19 cellular contexts compared by ENCODE assay signal in the genomic region with DNA sequence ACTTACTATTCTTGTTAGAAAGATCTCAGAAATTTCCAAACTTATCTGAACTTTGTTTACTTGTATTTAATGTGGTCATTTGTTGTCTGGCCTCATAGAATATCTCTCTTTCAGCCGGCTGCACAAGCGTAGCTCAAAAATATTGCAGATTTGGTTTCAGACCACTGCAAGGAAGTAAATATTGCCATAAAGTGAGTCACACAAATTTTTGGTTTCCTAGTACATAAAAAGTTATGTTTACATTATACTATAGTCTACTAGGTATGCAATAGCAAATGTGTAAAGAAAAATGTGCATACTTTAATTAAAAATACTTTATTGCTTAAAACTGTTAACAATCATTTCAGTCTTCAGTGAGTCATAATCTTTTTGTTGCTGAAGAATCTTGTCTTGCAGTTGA.
DNase-seq lines count a peak whose midpoint lies in the region; ATAC-seq and TF ChIP-seq lines count a peak whose summit lies in the region.
"Had no signal": no experiment of that assay in that cellular context is flagged by ENCODE, and none has a peak within 500 bp of the region (broad histone marks: within the 10 kb centered on the region; RNA-seq: fewer than 3 reads in every experiment).

No MANE protein-coding gene starts in this region.

- peaks cover 35% of the 10 kb centered on the region for H3K4me1 ChIP-seq in RWPE2 (ENCODE audit: insufficient read depth, poor library complexity, severe bottlenecking)

- H3K27ac ChIP-seq in RWPE2 (ENCODE audit: poor library complexity, severe bottlenecking): peak overlapping the region; percentile 46
- H3K27ac ChIP-seq: SJCRH30 had no signal

- H3K27me3 ChIP-seq in RWPE2 (ENCODE audit: insufficient read depth, poor library complexity, severe bottlenecking): no peaks in the 10 kb centered on the region
- H3K27me3 ChIP-seq: SJCRH30 had no signal

- ATAC-seq in RWPE2 (ENCODE audit: low read depth) (peak; percentile 85), GM19035 (IDR thresholded peaks at IDR 0.05; ENCODE audit: unreplicated experiment) (no peak)
- ATAC-seq: K562 had no signal

- TF ChIP-seq CTCF in RWPE2 (IDR thresholded peaks at IDR 0.05; ENCODE audit: poor library complexity, severe bottlenecking) (no peak), choroid plexus epithelial cell (conservative IDR thresholded peaks at IDR 0.05; ENCODE audit: low read depth, low read length) (no peak)

- no peaks in the 10 kb centered on the region for H3K36me3 ChIP-seq in RWPE2 (ENCODE audit: low read depth)
- H3K36me3 ChIP-seq: SJCRH30 had no signal

- H3K4me3 ChIP-seq in RWPE2 (ENCODE audit: severe bottlenecking): no peak overlapping the region
- no peak overlapping the region for H3K4me3 ChIP-seq in choroid plexus epithelial cell (ENCODE audit: low read depth, low read length)
- H3K4me3 ChIP-seq: K562, SJCRH30 had no signal

- no peaks in the 10 kb centered on the region for H3K9me3 ChIP-seq in RWPE2 (ENCODE audit: severe bottlenecking)
- H3K9me3 ChIP-seq: SJCRH30 had no signal

- DNase-seq in HS-5 (ENCODE audit: low read depth): peak; percentile 15
- DNase-seq in RWPE2 (ENCODE audit: low spot score): no peak
- peak; percentile 44 for DNase-seq in choroid plexus epithelial cell (ENCODE audit: low read depth)
- peak; percentile 6 for DNase-seq in non-pigmented ciliary epithelial cell (ENCODE audit: low read depth)
- no peak for DNase-seq in NCI-H345 treated with DMSO at 0.1 percent for 48 hours (lab: John Stamatoyannopoulos, UW; ENCODE audit: unreplicated experiment)
- no peak for DNase-seq in NK-92 treated with Interleukin-12 subunit alpha and Interleukin-12 subunit beta, amount 100 ng/mL, for 24 hours (lab: John Stamatoyannopoulos, UW)
- DNase-seq: ACHN, COR-L47, DMS153, EL, HFFc6, NCI-H1436, NCI-H2029 treated with DMSO at 0.1 percent for 48 hours, NCI-H510A treated with DMSO at 0.1 percent for 48 hours, NCI-H82, RPMI8226, SJCRH30 had no signal

Comparison
In these comparisons a context has a peak if more than half of its experiments do, and no peak if none do; other contexts are left out.
1. DNase-seq: peak in HS-5 (single experiment), choroid plexus epithelial cell (single experiment) and non-pigmented ciliary epithelial cell (single experiment); none in RWPE2 (single experiment), NCI-H345 treated with DMSO at 0.1 percent for 48 hours (single experiment) and NK-92 treated with Interleukin-12 subunit alpha and Interleukin-12 subunit beta, amount 100 ng/mL, for 24 hours (single experiment).